Comparison of ENCODE assay signal across 8 cellular contexts in the genomic region with DNA sequence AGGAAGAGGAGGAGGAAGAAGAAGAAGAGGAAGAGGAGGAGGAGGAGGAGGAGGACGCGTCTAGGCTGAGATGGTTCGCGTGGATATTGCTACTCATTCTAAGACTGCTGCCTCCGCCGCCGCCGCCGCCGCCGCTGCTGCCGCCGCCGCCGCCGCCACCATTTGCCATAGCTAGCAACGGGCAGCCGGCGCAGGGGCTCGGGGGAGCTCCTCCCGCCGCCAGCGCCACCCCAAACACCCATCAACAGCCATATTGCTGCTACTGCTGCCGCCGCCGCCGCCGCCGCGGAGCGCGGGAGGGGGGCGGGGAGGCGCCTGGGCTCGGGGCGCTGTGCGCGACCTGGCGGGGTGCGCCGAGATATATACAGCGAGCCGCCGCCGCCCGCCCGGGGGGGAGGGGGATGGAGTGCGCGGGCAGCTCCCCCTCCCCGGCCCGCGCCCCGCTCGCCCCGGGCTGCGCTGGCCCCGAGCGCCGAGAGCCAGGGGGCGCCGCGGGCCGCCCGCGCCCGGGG. TPM values are rescaled to one million over a fixed set of nuclear protein-coding genes. Genes with fewer than 3 reads are reported as not detected.
DNase-seq lines count a peak whose midpoint lies in the region; ATAC-seq and TF ChIP-seq lines count a peak whose summit lies in the region.

A gene (minus strand): TSS at position 335 of the 512 bp plus-strand sequence.

- POLR2A ChIA-PET in BJ (lab: Charles Lee), result no interaction called here

- H3K4me3 Mint-ChIP-seq in activated T-helper 17 cell treated with anti-CD3 and anti-CD28 coated beads, Interleukin-2, amount 50 U/mL, for 72 hours, result peak within 1 kb of the TSS; percentile 25
- H3K4me3 Mint-ChIP-seq in progenitor cell of endocrine pancreas (ENCODE audit: low read depth), result peak within 1 kb of the TSS; percentile 90

- CTCF ChIA-PET in BJ (lab: Yijun Ruan, JAX), result interaction anchor here (0.6 to 15.1 kb wide), 9 partner anchors 27 to 467 kb away, joined by 3 to 374 read pairs (median 3); no protein-coding TSS in a partner anchor

- DNase-seq in BJ (ENCODE audit: low read depth) (no peak), HFF-Myc (ENCODE audit: extremely low read depth, low read depth) (no peak), left ventricle myocardium superior (peak; percentile 32), progenitor cell of endocrine pancreas (ENCODE audit: low spot score, unreplicated experiment) (peak; percentile 19), DMS153 (lab: John Stamatoyannopoulos, UW) (no peak)

- H3K4me3 ChIP-seq in BJ (ENCODE audit: low read depth, low read length) (peak within 1 kb of the TSS; percentile 83), HFF-Myc (replicated peaks; ENCODE audit: low read depth, low read length) (peak within 1 kb of the TSS; percentile 66)

- H3K27me3 ChIP-seq in BJ (ENCODE audit: control insufficient read depth, insufficient read depth, low read length), result no peaks in the 10 kb centered on the region; the same call in 1 of the 2 replicates

- no peak for TF ChIP-seq CTCF in BJ (IDR thresholded peaks at IDR 0.05; ENCODE audit: insufficient read depth, low read depth, low read length)
- TF ChIP-seq CTCF in HFF-Myc (IDR thresholded peaks at IDR 0.05; ENCODE audit: low read depth, low read length, missing control alignments), result no peak
- no peak for TF ChIP-seq CTCF in progenitor cell of endocrine pancreas (IDR thresholded peaks at IDR 0.05; ENCODE audit: unreplicated experiment)

- H3K27ac Mint-ChIP-seq in activated T-helper 17 cell treated with anti-CD3 and anti-CD28 coated beads, Interleukin-2, amount 50 U/mL, for 72 hours, result no peak within 1 kb of the TSS
- H3K27ac Mint-ChIP-seq in progenitor cell of endocrine pancreas, result peak within 1 kb of the TSS; percentile 76

- H3K9me3 Mint-ChIP-seq in activated T-helper 17 cell treated with anti-CD3 and anti-CD28 coated beads, Interleukin-2, amount 50 U/mL, for 72 hours, result no peaks in the 10 kb centered on the region
- H3K9me3 Mint-ChIP-seq in progenitor cell of endocrine pancreas (ENCODE audit: low read depth), result no peaks in the 10 kb centered on the region

- peaks cover 70% of the 10 kb centered on the region for H3K27me3 Mint-ChIP-seq in activated T-helper 17 cell treated with anti-CD3 and anti-CD28 coated beads, Interleukin-2, amount 50 U/mL, for 72 hours
- H3K27me3 Mint-ChIP-seq in progenitor cell of endocrine pancreas, result peaks cover 83% of the 10 kb centered on the region

- H3K36me3 ChIP-seq in BJ (ENCODE audit: control insufficient read depth, insufficient read depth, low read length), result no peaks in the 10 kb centered on the region

- intact Hi-C loops in left ventricle myocardium superior (cut with micrococcal nuclease), result no loop called here

- ATAC-seq in activated T-helper 17 cell treated with anti-CD3 and anti-CD28 coated beads, Interleukin-2, amount 50 U/mL, for 72 hours (replicated peaks), result no peak
- ATAC-seq in left ventricle myocardium superior, result peak; percentile 27
- ATAC-seq in HG03097 (IDR thresholded peaks at IDR 0.05; ENCODE audit: low FRiP score, unreplicated experiment), result no peak
- ATAC-seq in GM19328 (IDR thresholded peaks at IDR 0.05; ENCODE audit: unreplicated experiment), result no peak

- H3K36me3 Mint-ChIP-seq in activated T-helper 17 cell treated with anti-CD3 and anti-CD28 coated beads, Interleukin-2, amount 50 U/mL, for 72 hours (ENCODE audit: low read depth), result no peaks in the 10 kb centered on the region
- peaks cover 1% of the 10 kb centered on the region for H3K36me3 Mint-ChIP-seq in progenitor cell of endocrine pancreas (ENCODE audit: insufficient read depth)

- H3K4me1 Mint-ChIP-seq in activated T-helper 17 cell treated with anti-CD3 and anti-CD28 coated beads, Interleukin-2, amount 50 U/mL, for 72 hours, result peaks cover 5% of the 10 kb centered on the region
- H3K4me1 Mint-ChIP-seq in progenitor cell of endocrine pancreas (ENCODE audit: low read depth), result peaks cover 5% of the 10 kb centered on the region

RNA-seq across cellular contexts. Expression of the gene that starts here (rescaled TPM):
- 21.4 and 26.3 TPM in 2 replicates for polyA plus RNA-seq in BJ (2011; rRNA removed)
- 41.8 and 46.1 TPM in 2 replicates for polyA minus RNA-seq in BJ (2011; rRNA and poly(A)+ RNA removed)
- under 1 TPM; 0.48 to 0.56 TPM for total RNA-seq in activated T-helper 17 cell treated with anti-CD3 and anti-CD28 coated beads, Interleukin-2, amount 50 U/mL, for 72 hours
- total RNA-seq in left ventricle myocardium superior, result 2.5 TPM
- 5.8 and 7.3 TPM in 2 replicates for total RNA-seq in progenitor cell of endocrine pancreas

Comparison
In these comparisons a context has a peak if more than half of its experiments do, and no peak if none do; other contexts are left out.
1. DNase-seq: peak in left ventricle myocardium superior (single experiment) and progenitor cell of endocrine pancreas (single experiment); none in BJ (single experiment), HFF-Myc (single experiment) and DMS153 (single experiment).